ENCODE assay signal across 25 cellular contexts in genomic region chr13:111413407-111414187, GRCh38.
"Had no signal": no experiment of that assay in that cellular context is flagged by ENCODE, and none has a peak within 500 bp of the region (broad histone marks: within the 10 kb centered on the region; RNA-seq: fewer than 3 reads in every experiment).

No MANE protein-coding gene starts in this region.

- H3K27me3 ChIP-seq: ascending aorta had no signal

- ATAC-seq: activated naive CD4-positive, alpha-beta T cell treated with anti-CD3 and anti-CD28 coated beads, Interleukin-2, amount 50 U/mL, for 72 hours; activated naive CD8-positive, alpha-beta T cell treated with anti-CD3 and anti-CD28 coated beads, Interleukin-2, amount 50 U/mL, for 24 hours; activated T-cell treated with anti-CD3 and anti-CD28 coated beads, Interleukin-2, amount 50 U/mL, for 4 hours; body of pancreas; Panc1; T-helper 17 cell had no signal

- H3K36me3 ChIP-seq: ascending aorta had no signal

- DNase-seq: activated CD4-positive, alpha-beta memory T cell treated with anti-CD3 and anti-CD28 coated beads for 36 hours; activated CD4-positive, alpha-beta T cell treated with anti-CD3 and anti-CD28 coated beads, Interleukin-2, amount 10 ng/mL, durations not matched to agents 7 days and 5 days; activated CD4-positive, CD25-positive, alpha-beta regulatory T cell; activated CD8-positive, alpha-beta memory T cell treated with anti-CD3 and anti-CD28 coated beads for 24 hours; activated naive CD4-positive, alpha-beta T cell treated with Interleukin-2 at 50 U/mL for 16 hours; activated naive CD8-positive, alpha-beta T cell treated with anti-CD3 and anti-CD28 coated beads, Interleukin-2, amount 50 U/mL, for 24 hours; activated T-cell treated with anti-CD3 and anti-CD28 coated beads, Interleukin-2, amount 50 U/mL, for 4 hours; amniotic stem cell; body of pancreas; KG1; NCI-H1092; NCI-H1417; NCI-H1930; NCI-H2171; NCI-H2227 treated with DMSO at 0.1 percent for 48 hours; NCI-H526 treated with DMSO at 0.1 percent for 48 hours; NK-92 treated with Interleukin-12 subunit alpha and Interleukin-12 subunit beta, amount 100 ng/mL, for 24 hours; OCI-M1; SHP77; T-helper 17 cell; T-helper 9 cell had no signal

- H3K9me3 ChIP-seq: ascending aorta, body of pancreas had no signal

- H3K27ac ChIP-seq: ascending aorta, body of pancreas, RWPE1 had no signal

- H3K4me3 ChIP-seq: ascending aorta, body of pancreas had no signal

- H3K4me1 ChIP-seq: ascending aorta, body of pancreas had no signal
